ENCODE assay signal across 2 cellular contexts in genomic region chr2:96069878-96070277, GRCh38. TPM values are rescaled to one million over a fixed set of nuclear protein-coding genes. Genes with fewer than 3 reads are reported as not detected.
"Had no signal": no experiment of that assay in that cellular context is flagged by ENCODE, and none has a peak within 500 bp of the region (broad histone marks: within the 10 kb centered on the region; RNA-seq: fewer than 3 reads in every experiment).

No MANE protein-coding gene starts in this region.

RNA-seq across cellular contexts. Expression of gene GPAT2, which starts 35.2 kb away (rescaled TPM):
- total RNA-seq: chondrocyte had no signal

RNA-seq across cellular contexts. Expression of gene ADRA2B, which starts 46.5 kb away (rescaled TPM):
- total RNA-seq: bronchial epithelial cell had no signal
